1 cellular context compared by ENCODE assay signal in the genomic region with DNA sequence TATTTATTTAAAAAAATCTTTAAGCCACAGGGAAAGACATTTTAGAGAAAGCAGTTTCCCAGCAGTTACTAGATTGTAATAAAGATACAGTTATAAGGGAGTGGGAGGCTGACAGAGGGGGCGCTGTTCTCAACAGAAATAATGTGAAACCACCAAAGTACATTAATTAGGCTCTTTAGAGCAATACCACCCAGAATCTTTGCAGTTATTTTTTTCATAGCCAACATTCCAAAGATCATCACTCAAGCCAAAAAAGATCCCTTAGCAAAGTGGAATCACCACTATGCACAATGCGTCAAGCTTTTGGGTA.
TF ChIP-seq lines count a peak whose summit lies in the region.

No MANE protein-coding gene starts in this region.

TF ChIP-seq in H1, 55 proteins besides CTCF, POLR2A, EP300 and RAD21 (continued from another document):
- TF ChIP-seq SUZ12 (IDR thresholded peaks at IDR 0.05; ENCODE audit: low read length) (no peak), TAF7 (optimal IDR thresholded peaks at IDR 0.05; ENCODE audit: borderline replicate concordance, low read depth, low read length) (no peak), ZNF274 (IDR thresholded peaks at IDR 0.05; ENCODE audit: borderline replicate concordance, extremely low read depth, low read length) (no peak), SIX5 (IDR thresholded peaks at IDR 0.05; ENCODE audit: low read depth, low read length) (no peak), SP2 (IDR thresholded peaks at IDR 0.05; ENCODE audit: low read length) (no peak), CREB1 (IDR thresholded peaks at IDR 0.05) (no peak), RBBP5 (IDR thresholded peaks at IDR 0.05; ENCODE audit: borderline replicate concordance, low read depth, low read length) (no peak), CHD2 (IDR thresholded peaks at IDR 0.05; ENCODE audit: low read length) (no peak), CTBP2 (IDR thresholded peaks at IDR 0.05; ENCODE audit: borderline replicate concordance, insufficient read depth, insufficient read length, low read length) (no peak), SIRT6 (IDR thresholded peaks at IDR 0.05; ENCODE audit: low read length) (no peak), GABPA (IDR thresholded peaks at IDR 0.05; ENCODE audit: borderline replicate concordance, insufficient read depth, low read length) (no peak), SAP30 (IDR thresholded peaks at IDR 0.05; ENCODE audit: insufficient read depth, insufficient replicate concordance, low read length) (no peak), PHF8 (conservative IDR thresholded peaks at IDR 0.05; ENCODE audit: low read depth, low read length) (no peak)
- TF ChIP-seq, protein P1, sequence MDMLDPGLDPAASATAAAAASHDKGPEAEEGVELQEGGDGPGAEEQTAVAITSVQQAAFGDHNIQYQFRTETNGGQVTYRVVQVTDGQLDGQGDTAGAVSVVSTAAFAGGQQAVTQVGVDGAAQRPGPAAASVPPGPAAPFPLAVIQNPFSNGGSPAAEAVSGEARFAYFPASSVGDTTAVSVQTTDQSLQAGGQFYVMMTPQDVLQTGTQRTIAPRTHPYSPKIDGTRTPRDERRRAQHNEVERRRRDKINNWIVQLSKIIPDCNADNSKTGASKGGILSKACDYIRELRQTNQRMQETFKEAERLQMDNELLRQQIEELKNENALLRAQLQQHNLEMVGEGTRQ (IDR thresholded peaks at IDR 0.05; ENCODE audit: low read length) = no peak
- TF ChIP-seq, protein P2, sequence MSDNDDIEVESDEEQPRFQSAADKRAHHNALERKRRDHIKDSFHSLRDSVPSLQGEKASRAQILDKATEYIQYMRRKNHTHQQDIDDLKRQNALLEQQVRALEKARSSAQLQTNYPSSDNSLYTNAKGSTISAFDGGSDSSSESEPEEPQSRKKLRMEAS (IDR thresholded peaks at IDR 0.05) = no peak
- TF ChIP-seq, protein P3, sequence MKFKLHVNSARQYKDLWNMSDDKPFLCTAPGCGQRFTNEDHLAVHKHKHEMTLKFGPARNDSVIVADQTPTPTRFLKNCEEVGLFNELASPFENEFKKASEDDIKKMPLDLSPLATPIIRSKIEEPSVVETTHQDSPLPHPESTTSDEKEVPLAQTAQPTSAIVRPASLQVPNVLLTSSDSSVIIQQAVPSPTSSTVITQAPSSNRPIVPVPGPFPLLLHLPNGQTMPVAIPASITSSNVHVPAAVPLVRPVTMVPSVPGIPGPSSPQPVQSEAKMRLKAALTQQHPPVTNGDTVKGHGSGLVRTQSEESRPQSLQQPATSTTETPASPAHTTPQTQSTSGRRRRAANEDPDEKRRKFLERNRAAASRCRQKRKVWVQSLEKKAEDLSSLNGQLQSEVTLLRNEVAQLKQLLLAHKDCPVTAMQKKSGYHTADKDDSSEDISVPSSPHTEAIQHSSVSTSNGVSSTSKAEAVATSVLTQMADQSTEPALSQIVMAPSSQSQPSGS (IDR thresholded peaks at IDR 0.05; ENCODE audit: low read length) = no peak
- TF ChIP-seq, protein P4, sequence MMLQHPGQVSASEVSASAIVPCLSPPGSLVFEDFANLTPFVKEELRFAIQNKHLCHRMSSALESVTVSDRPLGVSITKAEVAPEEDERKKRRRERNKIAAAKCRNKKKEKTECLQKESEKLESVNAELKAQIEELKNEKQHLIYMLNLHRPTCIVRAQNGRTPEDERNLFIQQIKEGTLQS (IDR thresholded peaks at IDR 0.05; ENCODE audit: insufficient read depth, low read depth, low read length) = no peak
